6 cellular contexts compared by ENCODE assay signal in the genomic region with DNA sequence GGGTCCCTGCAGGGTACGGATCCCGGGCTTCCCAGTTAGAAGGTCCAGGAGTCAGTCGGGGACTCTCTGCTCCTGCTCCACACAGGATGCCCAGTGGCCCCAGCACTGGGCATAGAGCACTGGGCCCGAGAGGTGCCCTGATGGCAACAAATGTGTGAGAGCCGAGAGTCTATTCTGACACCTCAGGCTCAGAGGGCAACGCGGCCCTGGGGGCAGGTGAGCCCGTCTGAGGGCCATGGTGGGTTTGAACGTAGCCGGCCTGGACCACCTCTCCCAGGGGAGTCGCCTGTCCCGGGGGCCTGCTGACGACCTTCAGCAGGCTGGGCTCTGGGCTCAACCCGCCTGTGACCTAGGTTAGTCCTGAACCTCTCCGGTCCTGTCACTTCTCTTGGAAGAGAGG. TPM values are rescaled to one million over a fixed set of nuclear protein-coding genes. Genes with fewer than 3 reads are reported as not detected.
"Had no signal": no experiment of that assay in that cellular context is flagged by ENCODE, and none has a peak within 500 bp of the region (broad histone marks: within the 10 kb centered on the region; RNA-seq: fewer than 3 reads in every experiment).

No MANE protein-coding gene starts in this region.

RNA-seq across cellular contexts. Expression of a gene that starts 23.2 kb away (rescaled TPM):
- total RNA-seq: GM23248, GM23338, H1, H4, H7, H9 had no signal
- polyA plus RNA-seq: GM23248, GM23338 had no signal
